In the genomic region with DNA sequence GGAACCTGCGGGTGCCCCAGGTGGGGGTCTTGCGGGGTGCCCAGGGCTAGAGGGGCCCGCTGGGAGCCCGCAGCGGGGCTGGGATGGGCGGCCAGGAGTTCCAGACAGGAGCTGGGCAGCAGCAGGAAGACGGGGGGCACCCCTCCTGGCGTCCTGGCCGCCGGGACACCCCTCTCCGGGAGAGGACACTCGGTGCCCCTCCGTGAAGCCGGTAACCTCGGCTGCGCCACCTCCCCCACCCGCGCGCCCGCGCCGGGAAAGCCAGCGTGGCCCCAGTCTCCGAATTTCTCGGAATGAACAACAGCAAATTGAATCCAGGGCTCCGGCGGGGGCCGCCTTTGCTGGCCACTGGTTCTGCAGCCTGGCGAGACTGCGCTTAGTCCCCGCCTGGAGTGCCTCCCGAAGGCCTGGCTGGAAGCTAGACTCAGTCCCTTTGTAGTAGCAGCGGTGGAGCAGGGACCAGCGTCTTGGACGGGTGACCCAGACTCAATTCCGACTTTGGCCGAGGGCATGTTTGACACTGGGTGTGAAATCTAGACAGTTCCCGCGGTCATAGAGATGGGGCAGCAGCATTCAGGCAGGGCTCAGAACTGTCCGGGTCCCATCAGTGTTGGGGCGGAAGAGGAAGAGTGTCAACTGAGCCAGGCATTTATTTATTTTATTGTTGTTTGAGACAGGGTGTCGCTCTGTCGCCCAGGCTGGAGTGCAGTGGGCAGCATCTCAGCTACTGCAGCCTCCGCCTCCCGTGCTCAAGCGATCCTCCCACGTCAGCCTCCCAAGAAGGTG, we compare ENCODE assay signal across 8 cellular contexts. TPM values are rescaled to one million over a fixed set of nuclear protein-coding genes. Genes with fewer than 3 reads are reported as not detected.
DNase-seq lines count a peak whose midpoint lies in the region; ATAC-seq and TF ChIP-seq lines count a peak whose summit lies in the region.

No MANE protein-coding gene starts in this region.

- peak overlapping the region; percentile 75 for H2AFZ ChIP-seq in DND-41 (ENCODE audit: low read depth, low read length)

- ATAC-seq in DND-41 (ENCODE audit: insufficient read depth, low read depth): peak; percentile 44
- ATAC-seq in naive B cell (ENCODE audit: low read depth in 2 of 2): peak; percentile 31 to 45
- peak; percentile 48 for ATAC-seq in upper lobe of right lung
- no peak for ATAC-seq in GM19328 (IDR thresholded peaks at IDR 0.05; ENCODE audit: unreplicated experiment)

- peaks cover 7 to 11% of the 10 kb centered on the region in 2 donors for H3K36me3 Mint-ChIP-seq in naive B cell

- H4K20me1 ChIP-seq in DND-41 (ENCODE audit: insufficient read depth, low read length): peaks cover 9% of the 10 kb centered on the region; the same call in 1 of the 2 replicates

- H3K79me2 ChIP-seq in DND-41 (ENCODE audit: insufficient read depth, low read length): peaks cover 55% of the 10 kb centered on the region

- TF ChIP-seq CTCF in DND-41 (IDR thresholded peaks at IDR 0.05; ENCODE audit: borderline replicate concordance, extremely low read depth, low read length, poor library complexity, severe bottlenecking): no peak
- no peak for TF ChIP-seq CTCF in fibroblast of mammary gland (conservative IDR thresholded peaks at IDR 0.05; ENCODE audit: control insufficient read depth, insufficient read depth, low read depth, low read length)
- TF ChIP-seq CTCF in upper lobe of right lung (IDR thresholded peaks at IDR 0.05): no peak

- DNase-seq in DND-41 (peak; percentile 43), H7 (peak; percentile 77), NCI-H460 (ENCODE audit: extremely low read depth, low read depth) (peak; percentile 25), fibroblast of mammary gland (ENCODE audit: low read depth) (peak; percentile 35), naive B cell (peak; percentile 50), upper lobe of right lung (peak; percentile 85)
- peak; percentile 72 to 73 for DNase-seq in activated T-cell treated with anti-CD3 and anti-CD28 coated beads, Interleukin-2, amount 50 U/mL, for 48 hours

- H3K36me3 ChIP-seq in DND-41 (ENCODE audit: insufficient read depth, low read length): peaks cover 15% of the 10 kb centered on the region; the same call in 1 of the 2 replicates
- H3K36me3 ChIP-seq in H7 (replicated peaks; ENCODE audit: control insufficient read depth, insufficient read depth, low read length): no peaks in the 10 kb centered on the region
- no peaks in the 10 kb centered on the region for H3K36me3 ChIP-seq in upper lobe of right lung

- H3K4me3 Mint-ChIP-seq in naive B cell: peak overlapping the region; percentile 94 to 100 (median 98)

- H3K27ac ChIP-seq in DND-41 (ENCODE audit: low read length) (peak overlapping the region; percentile 69), upper lobe of right lung (peak overlapping the region; percentile 95)

- peak overlapping the region; percentile 97 to 99 (median 98) for H3K27ac Mint-ChIP-seq in naive B cell

- H3K4me1 ChIP-seq in DND-41 (ENCODE audit: insufficient read depth, low read length) (peaks cover 56% of the 10 kb centered on the region), upper lobe of right lung (peaks cover 21% of the 10 kb centered on the region)

- H3K9me3 Mint-ChIP-seq in naive B cell: peaks cover 0 to 3% (median 0%) of the 10 kb centered on the region in 7 donors

- no peaks in the 10 kb centered on the region for H3K27me3 Mint-ChIP-seq in naive B cell

- H3K4me1 Mint-ChIP-seq in naive B cell: peaks cover 48 to 77% (median 67%) of the 10 kb centered on the region in 3 donors

- H3K27me3 ChIP-seq in DND-41 (ENCODE audit: insufficient read depth, low read length, poor library complexity) (no peaks in the 10 kb centered on the region), H7 (ENCODE audit: control insufficient read depth, insufficient read depth, low read length) (no peaks in the 10 kb centered on the region), upper lobe of right lung (no peaks in the 10 kb centered on the region)

- H3K9me3 ChIP-seq in DND-41 (ENCODE audit: insufficient read depth, low read length, severe bottlenecking) (no peaks in the 10 kb centered on the region), upper lobe of right lung (no peaks in the 10 kb centered on the region)

- H3K4me2 ChIP-seq in DND-41 (ENCODE audit: insufficient read depth, low read length): peak overlapping the region; percentile 100

- intact Hi-C loops in upper lobe of right lung (cut with DNase I): no loop called here

- H3K4me3 ChIP-seq in DND-41 (ENCODE audit: low read depth in 1 of 2, low read length in 2 of 2): peak overlapping the region; percentile 89 to 91
- H3K4me3 ChIP-seq in H7 (ENCODE audit: insufficient read depth, low read depth, low read length): peak overlapping the region; percentile 88
- H3K4me3 ChIP-seq in fibroblast of mammary gland (ENCODE audit: control insufficient read depth, low read depth, low read length): peak overlapping the region; percentile 79
- peak overlapping the region; percentile 90 for H3K4me3 ChIP-seq in upper lobe of right lung

- peak overlapping the region; percentile 90 for H3K9ac ChIP-seq in DND-41 (ENCODE audit: low read depth, low read length)

RNA-seq across cellular contexts. Expression of gene IFNGR2, which starts 0.8 kb away (rescaled TPM):
- total RNA-seq in H7 (2014; rRNA removed; shearing (Covaris generic)): 37.8 and 46.1 TPM in 2 replicates
- total RNA-seq in NCI-H460 (2014; rRNA removed; shearing (Covaris generic)): 67.4 and 68.9 TPM in 2 replicates
- polyA plus RNA-seq in NCI-H460 (2014; cell fraction: nucleus; rRNA removed): 41.5 and 53.5 TPM in 2 replicates
- polyA plus RNA-seq in naive B cell (ENCODE audit: low read depth in 6 of 6): 100 to 1,000 TPM; 120 to 177 (median 144) TPM
- 69.3 TPM for total RNA-seq in upper lobe of right lung

Comparison
In these comparisons a context has a peak if more than half of its experiments do, and no peak if none do; other contexts are left out.
1. DNase-seq: peak in every context shown above with its lines; median percentile 85 in upper lobe of right lung; 77 in H7; 72 in activated T-cell treated with anti-CD3 and anti-CD28 coated beads, Interleukin-2, amount 50 U/mL, for 48 hours; 50 in naive B cell; 43 in DND-41; 35 in fibroblast of mammary gland; 25 in NCI-H460.